ENCODE assay signal across 9 cellular contexts in genomic region chr18:23053756-23054457, GRCh38.
DNase-seq lines count a peak whose midpoint lies in the region; ATAC-seq and TF ChIP-seq lines count a peak whose summit lies in the region.
"Had no signal": no experiment of that assay in that cellular context is flagged by ENCODE, and none has a peak within 500 bp of the region (broad histone marks: within the 10 kb centered on the region; RNA-seq: fewer than 3 reads in every experiment).

No MANE protein-coding gene starts in this region.

- H3K27ac ChIP-seq in stomach, result no peak overlapping the region
- H3K27ac ChIP-seq: 22Rv1 had no signal

- H3K4me3 Mint-ChIP-seq in glutamatergic neuron (ENCODE audit: unreplicated experiment), result no peak overlapping the region

- peaks cover 11% of the 10 kb centered on the region for H3K4me1 Mint-ChIP-seq in glutamatergic neuron (ENCODE audit: low read depth, unreplicated experiment)

- 34 to 58% (median 41%) methylated on average over 15 to 16 of the region's 16 CpGs for WGBS in stomach, 5 donors

- no peaks in the 10 kb centered on the region for H3K27me3 ChIP-seq in stomach

- no peaks in the 10 kb centered on the region for H3K36me3 ChIP-seq in stomach

- TF ChIP-seq POLR2A in stomach (IDR thresholded peaks at IDR 0.05), result no peak
- no peak for TF ChIP-seq POLR2A in GM18505 (IDR thresholded peaks at IDR 0.05; ENCODE audit: borderline replicate concordance, extremely low read depth, insufficient read depth, insufficient read length)

- peaks cover 6% of the 10 kb centered on the region for H3K27me3 Mint-ChIP-seq in glutamatergic neuron (ENCODE audit: unreplicated experiment)

- no peak overlapping the region for H3K27ac Mint-ChIP-seq in glutamatergic neuron (ENCODE audit: unreplicated experiment)

- H3K4me1 ChIP-seq in stomach, result peaks cover 5 to 11% (median 8%) of the 10 kb centered on the region in 4 donors

- H3K36me3 Mint-ChIP-seq in glutamatergic neuron (ENCODE audit: unreplicated experiment), result no peaks in the 10 kb centered on the region

- TF ChIP-seq CTCF in glutamatergic neuron (IDR thresholded peaks at IDR 0.05; ENCODE audit: partially characterized antibody, unreplicated experiment), result no peak
- peak in 1 of 7 experiments; percentile 8 for TF ChIP-seq CTCF in stomach (IDR thresholded peaks at IDR 0.05)

- TF ChIP-seq EP300 in stomach (IDR thresholded peaks at IDR 0.05), result no peak

- DNase-seq in DMS53 (lab: John Stamatoyannopoulos, UW), result peak; percentile 22
- no peak for DNase-seq in DMS53 treated with DMSO at 0.1 percent for 48 hours (lab: John Stamatoyannopoulos, UW; ENCODE audit: unreplicated experiment)
- peak; percentile 73 for DNase-seq in SK-N-DZ (ENCODE audit: low spot score)
- DNase-seq in glutamatergic neuron, result peak; percentile 31
- peak; percentile 27 for DNase-seq in stomach
- DNase-seq in GF-D8 (lab: John Stamatoyannopoulos, UW), result no peak
- DNase-seq in middle frontal gyrus (ENCODE audit: extremely low spot score, low spot score), result no peak

- H3K9me3 Mint-ChIP-seq in glutamatergic neuron (ENCODE audit: unreplicated experiment), result no peaks in the 10 kb centered on the region

- H3K9me3 ChIP-seq in stomach, result no peaks in the 10 kb centered on the region

- no peak for ATAC-seq in GM18505 (IDR thresholded peaks at IDR 0.05; ENCODE audit: unreplicated experiment)

- H3K4me3 ChIP-seq in stomach, result no peak overlapping the region

- intact Hi-C loops in stomach (cut with DNase I; ENCODE audit: low total_unique reads), result no loop called here

Comparison
In these comparisons a context has a peak if more than half of its experiments do, and no peak if none do; other contexts are left out.
1. DNase-seq: peak in DMS53 (single experiment), SK-N-DZ (single experiment), glutamatergic neuron (single experiment) and stomach (single experiment); none in DMS53 treated with DMSO at 0.1 percent for 48 hours (single experiment), GF-D8 (single experiment) and middle frontal gyrus (single experiment).